In genomic region chr20:32456869-32457421, GRCh38 we compare ENCODE assay signal across 8 cellular contexts.
DNase-seq lines count a peak whose midpoint lies in the region; ATAC-seq and TF ChIP-seq lines count a peak whose summit lies in the region.

No MANE protein-coding gene starts in this region.

- no peaks in the 10 kb centered on the region for H3K9me3 ChIP-seq in SJCRH30 (replicated peaks)
- H3K9me3 ChIP-seq in neutrophil = no peaks in the 10 kb centered on the region

- peak overlapping the region; percentile 61 for H3K4me3 ChIP-seq in SJCRH30
- no peak overlapping the region for H3K4me3 ChIP-seq in neutrophil (ENCODE audit: low read depth in 1 of 2, low read length in 1 of 2)

- peak; percentile 94 for DNase-seq in AG08396 (ENCODE audit: low spot score)
- peak; percentile 75 to 84 for DNase-seq in SJCRH30
- DNase-seq in fibroblast of peridontal ligament (ENCODE audit: extremely low read depth) = peak; percentile 14
- DNase-seq in activated CD4-positive, CD25-positive, alpha-beta regulatory T cell treated with anti-CD3 and anti-CD28 coated beads, Interleukin-2, amount 50 U/mL, for 72 hours = no peak
- DNase-seq in central memory CD4-positive, alpha-beta T cell = no peak

- no peak overlapping the region for H3K27ac ChIP-seq in SJCRH30
- H3K27ac ChIP-seq in neutrophil = no peak overlapping the region

- peak; percentile 38 for ATAC-seq in GM19372 (IDR thresholded peaks at IDR 0.05; ENCODE audit: low read depth, unreplicated experiment)
- ATAC-seq in GM21723 (IDR thresholded peaks at IDR 0.05; ENCODE audit: unreplicated experiment) = no peak

- H3K36me3 ChIP-seq in SJCRH30 (no peaks in the 10 kb centered on the region), neutrophil (peaks cover 71% of the 10 kb centered on the region)

- H3K4me1 ChIP-seq in SJCRH30 = 0 out of 2 replicates have a peak, but pooled peaks cover 3% of the 10 kb centered on the region
- H3K4me1 ChIP-seq in neutrophil (ENCODE audit: control insufficient read depth in 1 of 2, insufficient read depth in 1 of 2, low read depth in 1 of 2, low read length in 1 of 2) = peaks cover 7 to 11% of the 10 kb centered on the region in 2 experiments

- H3K27me3 ChIP-seq in SJCRH30 (no peaks in the 10 kb centered on the region), neutrophil (no peaks in the 10 kb centered on the region)

- peak; percentile 22 for TF ChIP-seq CTCF in neutrophil (IDR thresholded peaks at IDR 0.05)

Comparison
In these comparisons a context has a peak if more than half of its experiments do, and no peak if none do; other contexts are left out.
1. DNase-seq: peak in AG08396 (single experiment), SJCRH30 (2 of 2) and fibroblast of peridontal ligament (single experiment); none in activated CD4-positive, CD25-positive, alpha-beta regulatory T cell treated with anti-CD3 and anti-CD28 coated beads, Interleukin-2, amount 50 U/mL, for 72 hours (single experiment) and central memory CD4-positive, alpha-beta T cell (single experiment).